8 cellular contexts compared by ENCODE assay signal in the genomic region with DNA sequence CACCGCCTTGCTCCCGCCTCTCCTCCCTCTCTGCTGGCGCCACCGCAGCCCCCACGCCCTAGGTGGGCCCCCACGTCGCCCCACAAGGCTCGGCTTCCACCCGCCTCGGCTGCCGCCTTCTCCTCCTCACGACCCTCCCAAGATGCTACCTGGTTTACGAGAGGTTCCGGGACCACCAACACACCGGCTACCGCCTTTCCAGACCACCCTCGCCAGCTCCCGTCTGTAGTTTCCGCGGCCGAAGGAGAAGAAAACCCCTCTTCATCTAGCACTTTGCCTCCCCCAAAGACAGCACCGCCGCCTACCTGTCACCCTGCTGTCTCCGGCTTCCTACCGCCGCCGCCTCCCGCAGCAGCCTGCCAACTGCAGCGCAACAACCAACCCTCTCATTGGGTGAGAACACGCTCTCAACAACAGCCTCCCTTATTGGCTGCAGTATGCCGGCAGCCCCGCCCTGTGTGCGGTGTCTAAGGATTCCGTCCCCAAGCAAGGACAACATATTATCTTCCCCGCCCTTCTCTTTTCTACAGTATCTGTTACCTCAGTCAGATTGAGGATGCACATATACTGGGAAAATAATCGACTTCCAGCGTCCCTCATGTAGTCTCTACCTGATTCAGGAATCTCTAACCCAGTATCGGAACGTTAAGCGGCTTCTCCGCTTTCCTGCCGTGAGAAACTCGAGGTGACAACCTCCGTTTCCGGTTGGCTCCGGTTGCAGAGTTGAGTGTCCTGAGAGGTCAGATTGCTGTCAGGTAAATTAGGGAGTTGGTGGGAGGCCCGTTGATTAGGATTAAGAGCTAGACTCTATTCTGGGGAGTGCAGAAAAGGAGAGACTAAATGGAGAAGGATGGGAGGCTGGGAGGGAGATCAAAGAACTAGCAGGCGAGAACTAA. TPM values are rescaled to one million over a fixed set of nuclear protein-coding genes. Genes with fewer than 3 reads are reported as not detected.
A peak's percentile ranks its signal among the peaks of the same experiment; 100 is the strongest.
DNase-seq lines count a peak whose midpoint lies in the region; ATAC-seq, FAIRE-seq and TF ChIP-seq lines count a peak whose summit lies in the region.

TSS of gene HYCC2 (minus strand) at position 367 of the 896 bp plus-strand sequence. CDS start 47,662 bp downstream, outside the sequence.
TSS of gene NDUFB3 (plus strand) at position 697 of the 896 bp plus-strand sequence. CDS start 6,882 bp downstream, outside the sequence.

- no peaks in the 10 kb centered on the region for H3K9me3 ChIP-seq in ES-I3 (ENCODE audit: control insufficient read depth, insufficient read depth, low read length)
- H3K9me3 ChIP-seq in RWPE2 (ENCODE audit: severe bottlenecking), result no peaks in the 10 kb centered on the region

- peak; percentile 78 for TF ChIP-seq POLR2A in H54 (IDR thresholded peaks at IDR 0.05; ENCODE audit: low read depth, low read length)

- H3K27ac Mint-ChIP-seq in activated T-helper 2 cell treated with anti-CD3 and anti-CD28 coated beads, Interferon-gamma antibody, Interleukin-2, Interleukin-4, amounts not matched to agents 10 μg/mL and 5 μg/mL and 100 μg/mL, durations not matched to agents 14 hours and 24 hours and 36 hours, result peak within 1 kb of the TSS; percentile 93
- peak within 1 kb of the TSS; percentile 87 to 91 for H3K27ac Mint-ChIP-seq in natural killer cell treated with Interleukin-12 subunit alpha and Interleukin-12 subunit beta and Interleukin-15 and Interleukin-18, amount 100 ng/mL, for 72 hours

- no peaks in the 10 kb centered on the region for H3K27me3 Mint-ChIP-seq in activated T-helper 2 cell treated with anti-CD3 and anti-CD28 coated beads, Interferon-gamma antibody, Interleukin-2, Interleukin-4, amounts not matched to agents 10 μg/mL and 5 μg/mL and 100 μg/mL, durations not matched to agents 14 hours and 24 hours and 36 hours (ENCODE audit: low read depth)
- H3K27me3 Mint-ChIP-seq in natural killer cell treated with Interleukin-12 subunit alpha and Interleukin-12 subunit beta and Interleukin-15 and Interleukin-18, amount 100 ng/mL, for 72 hours, result no peaks in the 10 kb centered on the region

- H3K9me3 Mint-ChIP-seq in activated T-helper 2 cell treated with anti-CD3 and anti-CD28 coated beads, Interferon-gamma antibody, Interleukin-2, Interleukin-4, amounts not matched to agents 10 μg/mL and 5 μg/mL and 100 μg/mL, durations not matched to agents 14 hours and 24 hours and 36 hours, result no peaks in the 10 kb centered on the region
- no peaks in the 10 kb centered on the region for H3K9me3 Mint-ChIP-seq in natural killer cell treated with Interleukin-12 subunit alpha and Interleukin-12 subunit beta and Interleukin-15 and Interleukin-18, amount 100 ng/mL, for 72 hours

- H3K9ac ChIP-seq in ES-I3 (ENCODE audit: low read depth, low read length), result peak within 1 kb of the TSS; percentile 69

- ATAC-seq in RWPE2 (ENCODE audit: low read depth), result peak; percentile 92
- ATAC-seq in natural killer cell treated with Interleukin-12 subunit alpha and Interleukin-12 subunit beta and Interleukin-15 and Interleukin-18, amount 100 ng/mL, for 72 hours, result peak; percentile 100
- ATAC-seq in stimulated activated naive CD8-positive, alpha-beta T cell treated with anti-CD3 and anti-CD28 coated beads, Interleukin-15, Interleukin-2, amounts not matched to agents 100 U/mL and 50 U/mL, for 24 hours, result peak; percentile 99

- no peaks in the 10 kb centered on the region for H3K27me3 ChIP-seq in RWPE2 (ENCODE audit: insufficient read depth, poor library complexity, severe bottlenecking)

- H3K4me3 ChIP-seq in RWPE2 (ENCODE audit: severe bottlenecking) (peak within 1 kb of the TSS; percentile 96), fibroblast of pulmonary artery (replicated peaks; ENCODE audit: low read depth, low read length) (peak within 1 kb of the TSS; percentile 96)

- H3K36me3 Mint-ChIP-seq in activated T-helper 2 cell treated with anti-CD3 and anti-CD28 coated beads, Interferon-gamma antibody, Interleukin-2, Interleukin-4, amounts not matched to agents 10 μg/mL and 5 μg/mL and 100 μg/mL, durations not matched to agents 14 hours and 24 hours and 36 hours (ENCODE audit: low read depth), result peaks cover 6% of the 10 kb centered on the region
- H3K36me3 Mint-ChIP-seq in natural killer cell treated with Interleukin-12 subunit alpha and Interleukin-12 subunit beta and Interleukin-15 and Interleukin-18, amount 100 ng/mL, for 72 hours, result peaks cover 8% of the 10 kb centered on the region

- intact Hi-C loops in activated T-helper 2 cell treated with anti-CD3 and anti-CD28 coated beads, Interferon-gamma antibody, Interleukin-2, Interleukin-4, amounts not matched to agents 10 μg/mL and 5 μg/mL and 100 μg/mL, durations not matched to agents 14 hours and 24 hours and 36 hours (cut with micrococcal nuclease), result loop anchor here (1.0 to 5.0 kb wide), 10 partner anchors 45 to 380 kb away; partner anchors contain the start of genes BZW1, CFLAR, NIF3L1 and ORC2

- H3K27ac ChIP-seq in RWPE2 (ENCODE audit: poor library complexity, severe bottlenecking), result peak within 1 kb of the TSS; percentile 68

- H3K4me1 Mint-ChIP-seq in activated T-helper 2 cell treated with anti-CD3 and anti-CD28 coated beads, Interferon-gamma antibody, Interleukin-2, Interleukin-4, amounts not matched to agents 10 μg/mL and 5 μg/mL and 100 μg/mL, durations not matched to agents 14 hours and 24 hours and 36 hours (ENCODE audit: low read depth), result peaks cover 37% of the 10 kb centered on the region
- peaks cover 37 to 50% of the 10 kb centered on the region in 2 donors for H3K4me1 Mint-ChIP-seq in natural killer cell treated with Interleukin-12 subunit alpha and Interleukin-12 subunit beta and Interleukin-15 and Interleukin-18, amount 100 ng/mL, for 72 hours (ENCODE audit: low read depth in 2 of 2)

- peak; percentile 97 for FAIRE-seq in H54 (lab: Jason Lieb, UNC)

- TF ChIP-seq CTCF in RWPE2 (IDR thresholded peaks at IDR 0.05; ENCODE audit: poor library complexity, severe bottlenecking), result peak; percentile 16
- TF ChIP-seq CTCF in fibroblast of pulmonary artery (IDR thresholded peaks at IDR 0.05; ENCODE audit: low read length, missing control alignments), result peak; percentile 7

- H3K4me1 ChIP-seq in ES-I3 (ENCODE audit: insufficient read depth, low read length), result no peaks in the 10 kb centered on the region
- H3K4me1 ChIP-seq in RWPE2 (ENCODE audit: insufficient read depth, poor library complexity, severe bottlenecking), result peaks cover 24% of the 10 kb centered on the region

- peak within 1 kb of the TSS; percentile 93 for H3K4me3 Mint-ChIP-seq in activated T-helper 2 cell treated with anti-CD3 and anti-CD28 coated beads, Interferon-gamma antibody, Interleukin-2, Interleukin-4, amounts not matched to agents 10 μg/mL and 5 μg/mL and 100 μg/mL, durations not matched to agents 14 hours and 24 hours and 36 hours (ENCODE audit: low read depth)
- peak within 1 kb of the TSS; percentile 91 for H3K4me3 Mint-ChIP-seq in natural killer cell treated with Interleukin-12 subunit alpha and Interleukin-12 subunit beta and Interleukin-15 and Interleukin-18, amount 100 ng/mL, for 72 hours

- no peaks in the 10 kb centered on the region for H3K36me3 ChIP-seq in ES-I3 (ENCODE audit: insufficient read depth, low read length)
- no peaks in the 10 kb centered on the region for H3K36me3 ChIP-seq in RWPE2 (ENCODE audit: low read depth)

- DNase-seq in H54 (ENCODE audit: insufficient read length, low spot score), result peak; percentile 81
- DNase-seq in LoVo (ENCODE audit: low spot score), result peak; percentile 95
- peak; percentile 87 for DNase-seq in RWPE2 (ENCODE audit: low spot score)
- DNase-seq in activated T-helper 2 cell treated with anti-CD3 and anti-CD28 coated beads, Interferon-gamma antibody, Interleukin-2, Interleukin-4, amounts not matched to agents 10 μg/mL and 5 μg/mL and 100 μg/mL, durations not matched to agents 14 hours and 24 hours and 36 hours (ENCODE audit: low spot score), result peak; percentile 92
- peak; percentile 96 for DNase-seq in fibroblast of pulmonary artery (ENCODE audit: low read depth)
- peak; percentile 94 for DNase-seq in natural killer cell treated with Interleukin-12 subunit alpha and Interleukin-12 subunit beta and Interleukin-15 and Interleukin-18, amount 100 ng/mL, for 72 hours (ENCODE audit: low spot score)
- peak; percentile 89 for DNase-seq in stimulated activated naive CD8-positive, alpha-beta T cell treated with anti-CD3 and anti-CD28 coated beads, Interleukin-15, Interleukin-2, amounts not matched to agents 100 U/mL and 50 U/mL, for 24 hours

RNA-seq across cellular contexts. Expression of gene HYCC2, which starts in this region (rescaled TPM):
- total RNA-seq in activated T-helper 2 cell treated with anti-CD3 and anti-CD28 coated beads, Interferon-gamma antibody, Interleukin-2, Interleukin-4, amounts not matched to agents 10 μg/mL and 5 μg/mL and 100 μg/mL, durations not matched to agents 14 hours and 24 hours and 36 hours, result 20.1 and 23.8 TPM in 2 replicates
- 10 to 100 TPM; 55.0 to 64.6 TPM for total RNA-seq in natural killer cell treated with Interleukin-12 subunit alpha and Interleukin-12 subunit beta and Interleukin-15 and Interleukin-18, amount 100 ng/mL, for 72 hours

RNA-seq across cellular contexts. Expression of gene NDUFB3, which starts in this region (rescaled TPM):
- total RNA-seq in activated T-helper 2 cell treated with anti-CD3 and anti-CD28 coated beads, Interferon-gamma antibody, Interleukin-2, Interleukin-4, amounts not matched to agents 10 μg/mL and 5 μg/mL and 100 μg/mL, durations not matched to agents 14 hours and 24 hours and 36 hours, result 123 and 125 TPM in 2 replicates
- total RNA-seq in natural killer cell treated with Interleukin-12 subunit alpha and Interleukin-12 subunit beta and Interleukin-15 and Interleukin-18, amount 100 ng/mL, for 72 hours, result 100 to 1,000 TPM; 104 to 124 TPM

Comparison
In these comparisons a context has a peak if more than half of its experiments do, and no peak if none do; other contexts are left out.
1. Peak in every context shown above with its lines: DNase-seq, ATAC-seq, H3K4me3 ChIP-seq and H3K27ac ChIP-seq.